In the genomic region with DNA sequence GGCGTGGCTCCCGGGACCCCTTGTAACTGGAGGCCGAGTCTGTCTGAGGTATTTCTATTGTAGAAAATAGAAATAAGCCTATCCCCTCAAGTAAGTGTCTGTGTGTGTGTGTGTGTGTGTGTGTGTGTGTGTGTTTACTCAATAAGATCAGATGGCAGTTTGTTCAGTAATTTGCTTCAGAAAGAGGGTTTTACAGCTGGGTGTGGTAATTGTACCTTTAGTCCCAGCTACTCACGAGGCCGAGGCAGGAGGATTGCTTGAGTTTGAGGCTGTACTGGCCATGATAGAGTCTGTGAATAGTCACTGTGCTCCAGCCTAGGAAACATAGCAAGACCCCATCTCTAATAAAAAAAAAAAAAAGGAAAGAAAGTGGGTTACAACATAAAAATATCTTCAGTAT, we compare ENCODE assay signal across 29 cellular contexts. TPM values are rescaled to one million over a fixed set of nuclear protein-coding genes. Genes with fewer than 3 reads are reported as not detected.
DNase-seq lines count a peak whose midpoint lies in the region; ATAC-seq and TF ChIP-seq lines count a peak whose summit lies in the region.
"Had no signal": no experiment of that assay in that cellular context is flagged by ENCODE, and none has a peak within 500 bp of the region (broad histone marks: within the 10 kb centered on the region; RNA-seq: fewer than 3 reads in every experiment).

No MANE protein-coding gene starts in this region.

- DNase-seq in NCI-H69 (lab: John Stamatoyannopoulos, UW) = peak; percentile 48
- peak; percentile 41 for DNase-seq in posterior vena cava (ENCODE audit: low spot score)
- DNase-seq in NCI-H1092 treated with DMSO at 0.1 percent for 48 hours (lab: John Stamatoyannopoulos, UW) = no peak
- DNase-seq: activated CD4-positive, alpha-beta T cell treated with anti-CD3 and anti-CD28 coated beads, Interleukin-2, amount 10 ng/mL, durations not matched to agents 7 days and 5 days; activated effector memory CD4-positive, alpha-beta T cell treated with Interleukin-2 at 50 U/mL for 16 hours; activated T-cell treated with anti-CD3 and anti-CD28 coated beads, Interleukin-2, amount 50 U/mL, for 1 hour; anterior cingulate cortex; effector CD8-positive, alpha-beta T cell; hypothalamus; mammary epithelial cell; MM.1S; NCI-H2029 treated with DMSO at 0.1 percent for 48 hours; NCI-H2227 treated with DMSO at 0.1 percent for 48 hours; NCI-H774; stimulated activated naive B cell treated with anti-CD40 and anti-IgM and Interleukin-4, amounts not matched to agents 10 μg/mL and 1 μg/mL and 100 μg/mL, for 72 hours; upper lobe of left lung had no signal

- intact Hi-C loops in posterior vena cava (cut with DNase I) = no loop called here

- no peak for TF ChIP-seq CTCF in VCaP (conservative IDR thresholded peaks at IDR 0.05)

- ATAC-seq in GM18502 (IDR thresholded peaks at IDR 0.05; ENCODE audit: poor library complexity, unreplicated experiment) = no peak
- ATAC-seq: stimulated activated naive B cell treated with anti-CD40 and anti-IgM and Interleukin-4, amounts not matched to agents 10 μg/mL and 1 μg/mL and 100 μg/mL, for 72 hours; WTC11 had no signal

- peak overlapping the region; percentile 92; the same call in 1 of the 2 replicates for H3K27ac ChIP-seq in VCaP
- H3K27ac ChIP-seq: BLaER1 treated with 17β-estradiol and CSF1 and Interleukin-3, amounts not matched to agents 10 nM and 100 nM; epithelial cell of prostate; KMS-11; RWPE1; SJSA1; upper lobe of left lung had no signal

RNA-seq across cellular contexts. Expression of gene SPINT1, which starts 8.7 kb away (rescaled TPM):
- 1 to 10 TPM; 1.7 to 3.2 TPM for total RNA-seq in posterior vena cava
- total RNA-seq: G401 had no signal

RNA-seq across cellular contexts. Expression of gene RHOV, which starts 21.5 kb away (rescaled TPM):
- not detected for total RNA-seq in posterior vena cava
- total RNA-seq: activated CD4-positive, alpha-beta T cell treated with anti-CD3 and anti-CD28 coated beads, Interleukin-2, amount 10 ng/mL, durations not matched to agents 7 days and 5 days; omental fat pad; SJSA1 had no signal

RNA-seq across cellular contexts. Expression of gene PPP1R14D, which starts 24.0 kb away (rescaled TPM):
- total RNA-seq in posterior vena cava = not detected
- total RNA-seq: activated CD4-positive, alpha-beta T cell treated with anti-CD3 and anti-CD28 coated beads, Interleukin-2, amount 10 ng/mL, durations not matched to agents 7 days and 5 days; bronchial epithelial cell; G401; H7; mammary epithelial cell; omental fat pad; SJSA1; skeletal muscle tissue; WTC11 had no signal

RNA-seq across cellular contexts. Expression of gene VPS18, which starts 41.7 kb away (rescaled TPM):
- total RNA-seq in posterior vena cava = 10 to 100 TPM; 21.9 to 23.3 TPM

RNA-seq across cellular contexts. Expression of gene DNAJC17, which starts 45.3 kb away (rescaled TPM):
- 10 to 100 TPM; 18.3 to 22.9 TPM for total RNA-seq in posterior vena cava
